Comparison of ENCODE assay signal across 1 cellular context in genomic region chr11:47916361-47916841, GRCh38.
TF ChIP-seq lines count a peak whose summit lies in the region.

No MANE protein-coding gene starts in this region.

TF ChIP-seq in IMR-90, 13 proteins besides CTCF, POLR2A, EP300 and RAD21 (continued from another document):
- no peak for TF ChIP-seq USF2 (IDR thresholded peaks at IDR 0.05; ENCODE audit: low read depth, low read length)
- TF ChIP-seq SMC3 (IDR thresholded peaks at IDR 0.05; ENCODE audit: low read depth, low read length): no peak
- TF ChIP-seq NFE2L2 (IDR thresholded peaks at IDR 0.05; ENCODE audit: low read depth, low read length): no peak
